8 cellular contexts compared by ENCODE assay signal in genomic region chr15:90529369-90530249, GRCh38. TPM values are rescaled to one million over a fixed set of nuclear protein-coding genes. Genes with fewer than 3 reads are reported as not detected.
DNase-seq lines count a peak whose midpoint lies in the region; ATAC-seq and TF ChIP-seq lines count a peak whose summit lies in the region.

A gene with protein sequence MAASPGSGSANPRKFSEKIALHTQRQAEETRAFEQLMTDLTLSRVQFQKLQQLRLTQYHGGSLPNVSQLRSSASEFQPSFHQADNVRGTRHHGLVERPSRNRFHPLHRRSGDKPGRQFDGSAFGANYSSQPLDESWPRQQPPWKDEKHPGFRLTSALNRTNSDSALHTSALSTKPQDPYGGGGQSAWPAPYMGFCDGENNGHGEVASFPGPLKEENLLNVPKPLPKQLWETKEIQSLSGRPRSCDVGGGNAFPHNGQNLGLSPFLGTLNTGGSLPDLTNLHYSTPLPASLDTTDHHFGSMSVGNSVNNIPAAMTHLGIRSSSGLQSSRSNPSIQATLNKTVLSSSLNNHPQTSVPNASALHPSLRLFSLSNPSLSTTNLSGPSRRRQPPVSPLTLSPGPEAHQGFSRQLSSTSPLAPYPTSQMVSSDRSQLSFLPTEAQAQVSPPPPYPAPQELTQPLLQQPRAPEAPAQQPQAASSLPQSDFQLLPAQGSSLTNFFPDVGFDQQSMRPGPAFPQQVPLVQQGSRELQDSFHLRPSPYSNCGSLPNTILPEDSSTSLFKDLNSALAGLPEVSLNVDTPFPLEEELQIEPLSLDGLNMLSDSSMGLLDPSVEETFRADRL (plus strand): TSS chr15:90529923. CDS start chr15:90530072, 149 bp downstream.

- peak within 1 kb of the TSS; percentile 87 for H3K27ac Mint-ChIP-seq in activated CD8-positive, alpha-beta memory T cell treated with anti-CD3 and anti-CD28 coated beads, Interleukin-2, amount 10 ng/mL, durations not matched to agents 7 days and 5 days
- peak within 1 kb of the TSS; percentile 97 for H3K27ac Mint-ChIP-seq in mesothelial cell of epicardium

- in situ Hi-C loops in endometrial microvascular endothelial cells (cut with HindIII; ENCODE audit: inconsistent ontology term, low pct_unique_long_range_greater_than_20kb, low sequenced_read_pairs): no loop called here

- peaks cover 19% of the 10 kb centered on the region for H3K36me3 Mint-ChIP-seq in activated CD8-positive, alpha-beta memory T cell treated with anti-CD3 and anti-CD28 coated beads, Interleukin-2, amount 10 ng/mL, durations not matched to agents 7 days and 5 days
- H3K36me3 Mint-ChIP-seq in mesothelial cell of epicardium: peaks cover 4% of the 10 kb centered on the region

- TF ChIP-seq CTCF in 22Rv1 (IDR thresholded peaks at IDR 0.05): peak; percentile 45
- TF ChIP-seq CTCF in mesothelial cell of epicardium (IDR thresholded peaks at IDR 0.05; ENCODE audit: unreplicated experiment): no peak

- peaks cover 42% of the 10 kb centered on the region for H3K4me1 Mint-ChIP-seq in activated CD8-positive, alpha-beta memory T cell treated with anti-CD3 and anti-CD28 coated beads, Interleukin-2, amount 10 ng/mL, durations not matched to agents 7 days and 5 days
- peaks cover 37% of the 10 kb centered on the region for H3K4me1 Mint-ChIP-seq in mesothelial cell of epicardium

- H3K27ac ChIP-seq in 22Rv1: peak within 1 kb of the TSS; percentile 67

- peak; percentile 10 for DNase-seq in NCI-H526 treated with DMSO at 0.1 percent for 48 hours (lab: John Stamatoyannopoulos, UW)
- DNase-seq in activated CD8-positive, alpha-beta memory T cell treated with anti-CD3 and anti-CD28 coated beads, Interleukin-2, amount 10 ng/mL, durations not matched to agents 7 days and 5 days: peak; percentile 65
- peak; percentile 34 to 66 for DNase-seq in mesothelial cell of epicardium (ENCODE audit: low spot score in 2 of 2, unreplicated experiment in 2 of 2)
- peak; percentile 10 for DNase-seq in stimulated activated CD8-positive, alpha-beta memory T cell treated with anti-CD3 and anti-CD28 coated beads, Interleukin-7, amount 100 ng/mL, for 24 hours (ENCODE audit: low read depth)

- H3K27me3 Mint-ChIP-seq in activated CD8-positive, alpha-beta memory T cell treated with anti-CD3 and anti-CD28 coated beads, Interleukin-2, amount 10 ng/mL, durations not matched to agents 7 days and 5 days: no peaks in the 10 kb centered on the region
- H3K27me3 Mint-ChIP-seq in mesothelial cell of epicardium (ENCODE audit: low read depth): no peaks in the 10 kb centered on the region

- H3K9me3 Mint-ChIP-seq in activated CD8-positive, alpha-beta memory T cell treated with anti-CD3 and anti-CD28 coated beads, Interleukin-2, amount 10 ng/mL, durations not matched to agents 7 days and 5 days (ENCODE audit: low read depth): no peaks in the 10 kb centered on the region
- H3K9me3 Mint-ChIP-seq in mesothelial cell of epicardium: no peaks in the 10 kb centered on the region

- CTCF ChIA-PET in activated CD8-positive, alpha-beta memory T cell treated with anti-CD3 and anti-CD28 coated beads, Interleukin-2, amount 10 ng/mL, durations not matched to agents 7 days and 5 days (lab: Charles Lee): interaction anchor here (0.9 to 2.5 kb wide), 11 partner anchors 10 to 236 kb away, joined by 3 to 12 read pairs (median 5); no protein-coding TSS in a partner anchor

- peak within 1 kb of the TSS; percentile 100 for H3K4me3 Mint-ChIP-seq in activated CD8-positive, alpha-beta memory T cell treated with anti-CD3 and anti-CD28 coated beads, Interleukin-2, amount 10 ng/mL, durations not matched to agents 7 days and 5 days
- peak within 1 kb of the TSS; percentile 83 for H3K4me3 Mint-ChIP-seq in mesothelial cell of epicardium

- ATAC-seq in GM18502 (IDR thresholded peaks at IDR 0.05; ENCODE audit: poor library complexity, unreplicated experiment) (peak; percentile 72), HG02938 (IDR thresholded peaks at IDR 0.05; ENCODE audit: unreplicated experiment) (peak; percentile 63)
- ATAC-seq in activated CD8-positive, alpha-beta memory T cell treated with anti-CD3 and anti-CD28 coated beads, Interleukin-2, amount 10 ng/mL, durations not matched to agents 7 days and 5 days: peak; percentile 92

RNA-seq across cellular contexts. Expression of the gene that starts here (rescaled TPM):
- 10 to 100 TPM; 62.3 to 79.1 TPM for total RNA-seq in activated CD8-positive, alpha-beta memory T cell treated with anti-CD3 and anti-CD28 coated beads, Interleukin-2, amount 10 ng/mL, durations not matched to agents 7 days and 5 days
- 13.1 TPM for total RNA-seq in endometrial microvascular endothelial cells (ENCODE audit: inconsistent ontology term)
- 52.9 to 57.1 TPM (median 56.6 TPM) in 3 replicates for total RNA-seq in mesothelial cell of epicardium

Comparison
In these comparisons a context has a peak if more than half of its experiments do, and no peak if none do; other contexts are left out.
1. Peak in every context shown above with its lines: DNase-seq, ATAC-seq and H3K27ac ChIP-seq.
2. DNase-seq: peak in every context shown above with its lines; median percentile 65 in activated CD8-positive, alpha-beta memory T cell treated with anti-CD3 and anti-CD28 coated beads, Interleukin-2, amount 10 ng/mL, durations not matched to agents 7 days and 5 days; 50 in mesothelial cell of epicardium; 10 in NCI-H526 treated with DMSO at 0.1 percent for 48 hours; 10 in stimulated activated CD8-positive, alpha-beta memory T cell treated with anti-CD3 and anti-CD28 coated beads, Interleukin-7, amount 100 ng/mL, for 24 hours.